Comparison of ENCODE assay signal across 9 cellular contexts in the genomic region with DNA sequence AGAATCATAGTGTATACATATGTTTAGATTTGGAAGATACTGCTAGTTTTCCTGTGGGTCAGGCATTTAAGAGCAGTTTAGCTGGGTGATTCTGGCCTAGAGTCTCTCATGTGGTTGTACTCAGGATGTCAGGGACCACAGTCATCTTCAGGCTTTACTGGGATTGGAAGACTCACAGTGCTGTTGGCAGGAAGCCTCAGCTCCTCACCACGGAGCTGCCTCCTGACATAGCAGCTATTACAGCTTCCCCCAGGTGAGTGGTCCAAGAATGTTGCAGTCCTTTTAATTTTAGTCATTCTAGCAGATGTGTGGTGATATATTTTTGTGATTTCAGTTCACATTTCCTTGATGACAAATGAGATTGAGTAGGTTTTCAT. TPM values are rescaled to one million over a fixed set of nuclear protein-coding genes. Genes with fewer than 3 reads are reported as not detected.
DNase-seq lines count a peak whose midpoint lies in the region; ATAC-seq lines count a peak whose summit lies in the region.
"Had no signal": no experiment of that assay in that cellular context is flagged by ENCODE, and none has a peak within 500 bp of the region (broad histone marks: within the 10 kb centered on the region; RNA-seq: fewer than 3 reads in every experiment).

No MANE protein-coding gene starts in this region.

- peak; percentile 72 to 77 for ATAC-seq in activated CD4-positive, CD25-positive, alpha-beta regulatory T cell treated with anti-CD3 and anti-CD28 coated beads, Interleukin-2, amount 50 U/mL, for 24 hours
- ATAC-seq in GM21576 (IDR thresholded peaks at IDR 0.05; ENCODE audit: unreplicated experiment) (no peak), GM19023 (IDR thresholded peaks at IDR 0.05; ENCODE audit: unreplicated experiment) (no peak)

- H3K4me3 ChIP-seq in Jurkat, Clone E6-1 (ENCODE audit: low read length): no peak overlapping the region
- H3K4me3 ChIP-seq: heart left ventricle had no signal

- no peak for DNase-seq in activated CD4-positive, CD25-positive, alpha-beta regulatory T cell (lab: John Stamatoyannopoulos, UW)
- peak; percentile 85 for DNase-seq in Jurkat, Clone E6-1 (ENCODE audit: low read depth, low spot score)
- DNase-seq in amniotic epithelial cell (ENCODE audit: low read depth) (peak; percentile 57), non-pigmented ciliary epithelial cell (ENCODE audit: low read depth) (peak; percentile 43), OCI-M1 (lab: John Stamatoyannopoulos, UW) (no peak)

RNA-seq across cellular contexts. Expression of gene GPR18, which starts 16.9 kb away (rescaled TPM):
- polyA plus RNA-seq in Jurkat, Clone E6-1 (2012; ENCODE audit: insufficient read depth, insufficient read length): 0.60 TPM

RNA-seq across cellular contexts. Expression of gene GPR183, which starts 32.1 kb away (rescaled TPM):
- not detected for polyA plus RNA-seq in Jurkat, Clone E6-1 (2012; ENCODE audit: insufficient read depth, insufficient read length)

Comparison
In these comparisons a context has a peak if more than half of its experiments do, and no peak if none do; other contexts are left out.
1. ATAC-seq: peak in activated CD4-positive, CD25-positive, alpha-beta regulatory T cell treated with anti-CD3 and anti-CD28 coated beads, Interleukin-2, amount 50 U/mL, for 24 hours (2 of 2); none in GM21576 (single experiment) and GM19023 (single experiment).
2. DNase-seq: peak in Jurkat, Clone E6-1 (single experiment), amniotic epithelial cell (single experiment) and non-pigmented ciliary epithelial cell (single experiment); none in activated CD4-positive, CD25-positive, alpha-beta regulatory T cell (0 of 4) and OCI-M1 (single experiment).